In the genomic region with DNA sequence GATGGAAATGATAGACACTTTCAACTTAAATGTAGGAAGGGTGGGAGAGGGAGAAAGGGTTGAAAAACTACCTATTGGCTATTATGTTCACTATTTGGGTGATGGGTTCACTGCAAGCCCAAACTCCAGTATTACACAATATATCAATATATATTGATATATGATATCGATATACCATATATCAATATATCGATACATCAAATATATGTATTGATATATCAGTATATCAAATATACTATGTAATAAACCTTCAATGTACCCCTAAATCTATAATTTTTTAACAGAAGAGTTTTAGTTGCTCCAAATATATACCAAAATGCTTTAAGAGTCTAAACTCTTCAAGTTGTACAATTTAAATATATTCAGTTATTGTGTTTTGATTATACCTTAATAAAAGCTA, we compare ENCODE assay signal across 21 cellular contexts.
"Had no signal": no experiment of that assay in that cellular context is flagged by ENCODE, and none has a peak within 500 bp of the region (broad histone marks: within the 10 kb centered on the region; RNA-seq: fewer than 3 reads in every experiment).

No MANE protein-coding gene starts in this region.

- H3K27me3 ChIP-seq: esophagus muscularis mucosa, foreskin keratinocyte, gastrocnemius medialis, heart right ventricle, left lung had no signal

- H3K36me3 ChIP-seq: esophagus muscularis mucosa, gastrocnemius medialis, heart right ventricle, left lung, lower lobe of right lung had no signal

- H3K4me1 ChIP-seq: esophagus muscularis mucosa, gastrocnemius medialis, heart right ventricle, left lung, lower lobe of right lung had no signal

- ATAC-seq: foreskin keratinocyte, gastrocnemius medialis, heart right ventricle, left cardiac atrium, left lung, left ventricle myocardium superior, lower lobe of right lung, mucosa of descending colon had no signal

- H3K27ac ChIP-seq: coronary artery, dorsolateral prefrontal cortex, esophagus muscularis mucosa, foreskin keratinocyte, gastrocnemius medialis, heart right ventricle, left lung, lower lobe of right lung had no signal

- H3K4me3 ChIP-seq: coronary artery, dorsolateral prefrontal cortex, esophagus muscularis mucosa, gastrocnemius medialis, heart right ventricle, left lung, lower lobe of right lung, mucosa of descending colon had no signal

- H3K9me3 ChIP-seq: esophagus muscularis mucosa, gastrocnemius medialis, heart right ventricle, left lung, lower lobe of right lung, mucosa of descending colon had no signal

- FAIRE-seq: endothelial cell of umbilical vein, islet of Langerhans had no signal

- DNase-seq: dermis blood vessel endothelial cell; dorsolateral prefrontal cortex; effector CD4-positive, alpha-beta T cell; effector memory CD4-positive, alpha-beta T cell; gastrocnemius medialis; glutamatergic neuron; head of caudate nucleus; heart right ventricle; hippocampal formation; left cardiac atrium; left lung; left ventricle myocardium superior; lower lobe of right lung; mesenchymal stem cell; mucosa of descending colon; naive B cell had no signal
